ENCODE assay signal across 8 cellular contexts in genomic region chr11:66868726-66869291, GRCh38.
DNase-seq lines count a peak whose midpoint lies in the region; TF ChIP-seq lines count a peak whose summit lies in the region.

No MANE protein-coding gene starts in this region.

- no peak overlapping the region for H3K27ac Mint-ChIP-seq in activated T-cell treated with anti-CD3 and anti-CD28 coated beads, Interleukin-2, amount 50 U/mL, for 24 hours

- H3K9me3 Mint-ChIP-seq in activated T-cell treated with anti-CD3 and anti-CD28 coated beads, Interleukin-2, amount 50 U/mL, for 24 hours = no peaks in the 10 kb centered on the region

- no peak overlapping the region for H3K4me3 Mint-ChIP-seq in activated T-cell treated with anti-CD3 and anti-CD28 coated beads, Interleukin-2, amount 50 U/mL, for 24 hours

- H3K4me3 ChIP-seq in foreskin fibroblast (ENCODE audit: low read depth in 1 of 2, low read length in 2 of 2) = no peak overlapping the region

- POLR2A ChIA-PET in HEK293T (lab: Yijun Ruan, JAX) = no interaction called here

- TF ChIP-seq CTCF in GM12872 (IDR thresholded peaks at IDR 0.05; ENCODE audit: insufficient read depth, low read depth, low read length) (peak; percentile 78), foreskin fibroblast (IDR thresholded peaks at IDR 0.05; ENCODE audit: low read depth, low read length) (no peak)

- DNase-seq in HEK293T (ENCODE audit: extremely low spot score) (peak; percentile 84), NOMO-1 treated with DMSO at 0.1 percent for 48 hours (lab: John Stamatoyannopoulos, UW; ENCODE audit: unreplicated experiment) (peak; percentile 76), islet precursor cell (peak; percentile 94), foreskin fibroblast (no peak), OCI-M2 (lab: John Stamatoyannopoulos, UW; ENCODE audit: unreplicated experiment) (no peak)
- DNase-seq in activated T-cell treated with anti-CD3 and anti-CD28 coated beads, Interleukin-2, amount 50 U/mL, for 24 hours = peak; percentile 83
- peak; percentile 42 to 61 for DNase-seq in stimulated activated CD8-positive, alpha-beta memory T cell treated with anti-CD3 and anti-CD28 coated beads, Interleukin-4, amount 100 ng/mL, for 1 hour (ENCODE audit: low read depth in 2 of 2, low spot score in 1 of 2)

- H3K4me1 Mint-ChIP-seq in activated T-cell treated with anti-CD3 and anti-CD28 coated beads, Interleukin-2, amount 50 U/mL, for 24 hours (ENCODE audit: low read depth) = peaks cover 16% of the 10 kb centered on the region

- H3K27me3 Mint-ChIP-seq in activated T-cell treated with anti-CD3 and anti-CD28 coated beads, Interleukin-2, amount 50 U/mL, for 24 hours = no peaks in the 10 kb centered on the region

- CTCF ChIA-PET in HEK293T (lab: Yijun Ruan, JAX) = no interaction called here

- H3K36me3 Mint-ChIP-seq in activated T-cell treated with anti-CD3 and anti-CD28 coated beads, Interleukin-2, amount 50 U/mL, for 24 hours (ENCODE audit: low read depth) = peaks cover 5% of the 10 kb centered on the region

TF ChIP-seq in HEK293T, 16 proteins besides CTCF, POLR2A, EP300 and RAD21:
- TF ChIP-seq HDGF (IDR thresholded peaks at IDR 0.05; ENCODE audit: borderline replicate concordance) (no peak), L3MBTL2 (conservative IDR thresholded peaks at IDR 0.05) (no peak), BHLHE40 (IDR thresholded peaks at IDR 0.05; ENCODE audit: borderline replicate concordance) (no peak)

Comparison
In these comparisons a context has a peak if more than half of its experiments do, and no peak if none do; other contexts are left out.
1. DNase-seq: peak in HEK293T (single experiment), NOMO-1 treated with DMSO at 0.1 percent for 48 hours (single experiment), activated T-cell treated with anti-CD3 and anti-CD28 coated beads, Interleukin-2, amount 50 U/mL, for 24 hours (single experiment), islet precursor cell (single experiment) and stimulated activated CD8-positive, alpha-beta memory T cell treated with anti-CD3 and anti-CD28 coated beads, Interleukin-4, amount 100 ng/mL, for 1 hour (2 of 2); none in foreskin fibroblast (0 of 2) and OCI-M2 (single experiment).